Comparison of ENCODE assay signal across 26 cellular contexts in the genomic region with DNA sequence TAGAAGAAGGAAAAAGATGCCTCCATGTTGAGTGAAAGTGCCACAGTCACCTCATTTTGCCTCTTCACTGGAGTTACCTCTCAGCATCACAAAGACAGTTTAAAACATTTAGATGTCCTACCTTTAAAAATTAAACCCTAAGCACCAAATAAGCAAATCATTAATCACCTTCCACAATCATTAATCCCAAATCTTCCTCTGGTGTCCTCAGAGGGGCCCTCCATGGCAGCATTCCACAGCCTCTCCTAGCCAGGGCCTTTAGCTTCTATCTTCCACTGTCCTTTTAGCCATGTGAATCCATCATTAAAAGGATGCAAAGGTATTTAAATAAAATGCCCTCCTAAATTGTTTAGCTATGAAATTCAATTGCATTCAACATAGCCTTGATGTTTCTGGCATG.
DNase-seq lines count a peak whose midpoint lies in the region; ATAC-seq, FAIRE-seq and TF ChIP-seq lines count a peak whose summit lies in the region.
"Had no signal": no experiment of that assay in that cellular context is flagged by ENCODE, and none has a peak within 500 bp of the region (broad histone marks: within the 10 kb centered on the region; RNA-seq: fewer than 3 reads in every experiment).

No MANE protein-coding gene starts in this region.

- no peak for ATAC-seq in A549
- ATAC-seq in HG03097 (IDR thresholded peaks at IDR 0.05; ENCODE audit: low FRiP score, unreplicated experiment): no peak
- ATAC-seq: GM12878, K562 had no signal

- no peak for TF ChIP-seq CTCF in A549 (IDR thresholded peaks at IDR 0.05)
- no peak for TF ChIP-seq CTCF in HEK293 (tag by site-specific recombination; IDR thresholded peaks at IDR 0.05)

- H3K27ac ChIP-seq in A549 (peak overlapping the region; percentile 89 to 91), HEK293 (ENCODE audit: extremely low read depth, low read depth, low read length) (peak overlapping the region; percentile 64; the same call in 1 of the 2 replicates)
- H3K27ac ChIP-seq: BLaER1 treated with 17β-estradiol and CSF1 and Interleukin-3, amounts not matched to agents 10 nM and 100 nM; GM23248; RWPE1 had no signal

- no peak for FAIRE-seq in A549 (lab: Jason Lieb, UNC)
- FAIRE-seq: GM12878, HTR-8/SVneo, K562 had no signal

- H3K4me1 ChIP-seq in A549: peaks cover 55% of the 10 kb centered on the region
- peaks cover 28% of the 10 kb centered on the region for H3K4me1 ChIP-seq in HEK293 (ENCODE audit: control insufficient read depth, insufficient read depth, low read length)
- H3K4me1 ChIP-seq: BLaER1 treated with 17β-estradiol and CSF1 and Interleukin-3, amounts not matched to agents 10 nM and 100 nM had no signal

- H3K36me3 ChIP-seq in HEK293 (ENCODE audit: control insufficient read depth in 2 of 2, insufficient read depth in 1 of 2, low read length in 2 of 2): no peaks in the 10 kb centered on the region
- H3K36me3 ChIP-seq: BLaER1 treated with 17β-estradiol and CSF1 and Interleukin-3, amounts not matched to agents 10 nM and 100 nM had no signal

- no peak for TF ChIP-seq EP300 in A549 (IDR thresholded peaks at IDR 0.05)

- H3K9me3 ChIP-seq in A549 (no peaks in the 10 kb centered on the region), HEK293 (ENCODE audit: control insufficient read depth, insufficient read depth, low read depth, low read length) (no peaks in the 10 kb centered on the region)
- H3K9me3 ChIP-seq: BLaER1 treated with 17β-estradiol and CSF1 and Interleukin-3, amounts not matched to agents 10 nM and 100 nM had no signal

- peak overlapping the region; percentile 86 for H3K4me2 ChIP-seq in A549
- H3K4me2 ChIP-seq: BLaER1 treated with 17β-estradiol and CSF1 and Interleukin-3, amounts not matched to agents 10 nM and 100 nM had no signal

- DNase-seq in A549 (ENCODE audit: low read depth in 1 of 2, low spot score in 1 of 2): no peak
- DNase-seq in kidney tubule cell (ENCODE audit: low spot score): peak; percentile 57
- DNase-seq in renal cortical epithelial cell (ENCODE audit: low read depth): peak; percentile 69
- DNase-seq in epidermal melanocyte (ENCODE audit: insufficient read length, low spot score): no peak
- DNase-seq in A172 (ENCODE audit: low spot score): no peak
- no peak for DNase-seq in globus pallidus (ENCODE audit: low spot score)
- DNase-seq: 8988T; AML-193; CD4-positive, alpha-beta T cell; COR-L47; GDM1; GM23248; H7; NCI-H1105 treated with DMSO at 0.1 percent for 48 hours; NCI-H146; NCI-H1930; NCI-H446; NCI-H524 treated with DMSO at 0.1 percent for 48 hours; SHP77 had no signal

- TF ChIP-seq POLR2A in A549 (IDR thresholded peaks at IDR 0.05; ENCODE audit: low read length): no peak

- TF ChIP-seq RAD21 in A549 (conservative IDR thresholded peaks at IDR 0.05 in 1 of 2, IDR thresholded peaks at IDR 0.05 in 1 of 2): no peak

- POLR2A ChIA-PET in A549 (lab: Yijun Ruan, JAX): interaction anchor here (0.8 kb wide), 1 partner anchor 40 kb away, joined by 5 read pairs; no protein-coding TSS in a partner anchor
- POLR2A ChIA-PET in HEK293 (lab: Yijun Ruan, JAX): no interaction called here

- H3K4me3 ChIP-seq in A549: peak overlapping the region; percentile 63
- no peak overlapping the region for H3K4me3 ChIP-seq in HEK293 (ENCODE audit: low read depth, low read length)
- H3K4me3 ChIP-seq: BLaER1 treated with 17β-estradiol and CSF1 and Interleukin-3, amounts not matched to agents 10 nM and 100 nM; GM12878; GM23248; K562 had no signal

- CTCF ChIA-PET in A549 (lab: Yijun Ruan, JAX): interaction anchor here (1.1 to 2.1 kb wide), 3 partner anchors 10 to 52 kb away, joined by 3 to 6 read pairs (median 3); no protein-coding TSS in a partner anchor
- CTCF ChIA-PET in HEK293 (lab: Yijun Ruan, JAX): interaction anchor here (0.7 to 1.8 kb wide), 3 partner anchors 76 to 193 kb away, joined by 3 to 9 read pairs (median 4); no protein-coding TSS in a partner anchor

TF ChIP-seq in A549, 52 proteins besides CTCF, POLR2A, EP300 and RAD21:
- TF ChIP-seq NR3C1 (IDR thresholded peaks at IDR 0.05): no peak

TF ChIP-seq in HEK293, 187 proteins besides CTCF, POLR2A, EP300 and RAD21:
- TF ChIP-seq KLF9 (tag by site-specific recombination; IDR thresholded peaks at IDR 0.05; ENCODE audit: low read depth) (no peak), ZSCAN4 (tag by site-specific recombination; IDR thresholded peaks at IDR 0.05) (no peak), ZBTB20 (tag by site-specific recombination; IDR thresholded peaks at IDR 0.05) (no peak), ZNF132 (tag by site-specific recombination; IDR thresholded peaks at IDR 0.05; ENCODE audit: borderline replicate concordance) (no peak)

Comparison
In these comparisons a context has a peak if more than half of its experiments do, and no peak if none do; other contexts are left out.
1. DNase-seq: peak in kidney tubule cell (single experiment) and renal cortical epithelial cell (single experiment); none in A549 (0 of 2), epidermal melanocyte (single experiment), A172 (single experiment) and globus pallidus (single experiment).